Comparison of ENCODE assay signal across 8 cellular contexts in the genomic region with DNA sequence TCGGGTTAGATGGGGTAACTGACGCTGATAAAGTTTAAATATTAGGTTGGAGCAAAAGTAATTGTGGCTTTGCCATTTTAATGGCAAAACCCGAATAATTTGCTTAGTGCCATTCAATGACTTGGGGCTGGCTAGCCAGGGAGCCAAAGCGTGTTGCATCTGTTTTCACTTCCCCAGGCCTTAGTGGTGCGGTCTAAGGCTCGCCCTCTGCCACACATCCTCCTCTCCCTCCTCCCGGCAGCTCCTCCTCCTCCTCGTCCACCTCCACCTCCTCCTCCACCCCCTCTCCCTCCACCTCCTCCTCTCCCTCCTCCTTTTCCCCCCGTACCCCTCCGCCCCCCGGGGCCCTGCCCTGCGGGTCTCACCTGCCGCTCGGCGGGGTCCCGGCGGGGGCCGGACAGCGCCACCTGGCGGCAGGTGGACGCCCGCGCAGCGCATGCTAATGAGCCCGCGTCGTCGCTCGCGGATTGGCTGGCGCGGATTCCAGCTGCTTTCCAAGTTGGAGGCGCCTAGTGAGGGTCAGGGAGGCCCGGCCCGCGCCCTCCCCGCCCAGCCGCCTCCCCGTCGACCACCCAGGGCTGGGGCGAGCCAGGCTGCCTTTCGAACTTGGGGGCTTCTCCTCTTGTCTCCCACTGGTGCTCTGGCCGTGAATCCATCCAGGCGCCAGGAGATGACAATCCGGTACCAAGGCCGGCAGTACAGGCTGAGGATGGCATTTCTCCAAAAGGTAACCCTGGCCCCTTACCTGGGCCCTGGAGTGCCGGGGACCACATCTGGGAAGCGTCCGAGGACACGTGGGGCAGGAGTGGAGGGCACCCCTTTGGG. TPM values are rescaled to one million over a fixed set of nuclear protein-coding genes. Genes with fewer than 3 reads are reported as not detected.
DNase-seq lines count a peak whose midpoint lies in the region; ATAC-seq and TF ChIP-seq lines count a peak whose summit lies in the region.

No MANE protein-coding gene starts in this region.

- H3K36me3 ChIP-seq in BE2C (no peaks in the 10 kb centered on the region), duodenal mucosa (ENCODE audit: control insufficient read depth in 1 of 2, insufficient read depth in 2 of 2, low read length in 2 of 2) (no peaks in the 10 kb centered on the region), lower lobe of right lung (no peaks in the 10 kb centered on the region)

- H3K9ac ChIP-seq in duodenal mucosa (ENCODE audit: low read depth in 1 of 2, low read length in 2 of 2), result peak overlapping the region; percentile 61 to 71

- H3K27me3 ChIP-seq in BE2C (no peaks in the 10 kb centered on the region), duodenal mucosa (ENCODE audit: control insufficient read depth in 1 of 2, insufficient read depth in 2 of 2, low read length in 2 of 2) (no peaks in the 10 kb centered on the region), lower lobe of right lung (ENCODE audit: low read depth) (no peaks in the 10 kb centered on the region)

- TF ChIP-seq CTCF in BE2C (IDR thresholded peaks at IDR 0.05; ENCODE audit: low read depth, low read length) (peak; percentile 76), lower lobe of right lung (IDR thresholded peaks at IDR 0.05) (peak; percentile 79)

- intact Hi-C loops in lower lobe of right lung (cut with DNase I), result no loop called here

- H3K4me1 ChIP-seq in BE2C, result peaks cover 3% of the 10 kb centered on the region
- peaks cover 16% of the 10 kb centered on the region in 2 donors for H3K4me1 ChIP-seq in duodenal mucosa (ENCODE audit: control insufficient read depth in 1 of 2, insufficient read depth in 2 of 2, low read length in 2 of 2)
- H3K4me1 ChIP-seq in lower lobe of right lung, result peaks cover 12% of the 10 kb centered on the region

- ATAC-seq in HG03442 (IDR thresholded peaks at IDR 0.05; ENCODE audit: unreplicated experiment) (peak; percentile 49), lower lobe of right lung (peak; percentile 97)

- DNase-seq in BE2C, result peak; percentile 90
- DNase-seq in GM19240 (ENCODE audit: insufficient read length, low spot score), result peak; percentile 63
- peak; percentile 26 for DNase-seq in NCI-H526 treated with DMSO at 0.1 percent for 48 hours (lab: John Stamatoyannopoulos, UW)
- peak; percentile 65 to 67 for DNase-seq in activated CD4-positive, alpha-beta T cell treated with anti-CD3 and anti-CD28 coated beads, Interleukin-2, amount 50 U/mL, for 24 hours (ENCODE audit: low read depth in 1 of 2, low spot score in 1 of 2)
- DNase-seq in lower lobe of right lung, result peak; percentile 93
- peak; percentile 55 to 73 (median 66) for DNase-seq in stimulated activated CD4-positive, alpha-beta T cell treated with anti-CD3 and anti-CD28 coated beads, TNF-alpha, amount 100 ng/mL, for 24 hours (ENCODE audit: low read depth in 3 of 3)

- H3K9me3 ChIP-seq in BE2C (no peaks in the 10 kb centered on the region), duodenal mucosa (ENCODE audit: control insufficient read depth in 1 of 2, low read length in 2 of 2) (no peaks in the 10 kb centered on the region), lower lobe of right lung (no peaks in the 10 kb centered on the region)

- peak overlapping the region; percentile 69 for H3K4me3 ChIP-seq in BE2C (ENCODE audit: low read depth, low read length)
- H3K4me3 ChIP-seq in duodenal mucosa (ENCODE audit: low read depth in 1 of 2, low read length in 2 of 2), result peak overlapping the region; percentile 73 to 74
- H3K4me3 ChIP-seq in lower lobe of right lung, result peak overlapping the region; percentile 50

- H3K27ac ChIP-seq in duodenal mucosa (ENCODE audit: low read depth, low read length), result peak overlapping the region; percentile 3
- H3K27ac ChIP-seq in lower lobe of right lung, result peak overlapping the region; percentile 73

RNA-seq across cellular contexts. Expression of gene RGS9, which starts 36.6 kb away (rescaled TPM):
- 16.9 TPM for polyA plus RNA-seq in BE2C (2012; ENCODE audit: insufficient read depth, insufficient read length, low read depth)
- 7.9 TPM for total RNA-seq in lower lobe of right lung

RNA-seq across cellular contexts. Expression of gene GNA13, which starts 44.0 kb away (rescaled TPM):
- 53.2 TPM for polyA plus RNA-seq in BE2C (2012; ENCODE audit: insufficient read depth, insufficient read length, low read depth)
- 51.6 TPM for total RNA-seq in lower lobe of right lung

Comparison
In these comparisons a context has a peak if more than half of its experiments do, and no peak if none do; other contexts are left out.
1. Peak in every context shown above with its lines: DNase-seq, ATAC-seq, H3K4me3 ChIP-seq and H3K27ac ChIP-seq.
2. DNase-seq: peak in every context shown above with its lines; median percentile 93 in lower lobe of right lung; 90 in BE2C; 66 in activated CD4-positive, alpha-beta T cell treated with anti-CD3 and anti-CD28 coated beads, Interleukin-2, amount 50 U/mL, for 24 hours; 66 in stimulated activated CD4-positive, alpha-beta T cell treated with anti-CD3 and anti-CD28 coated beads, TNF-alpha, amount 100 ng/mL, for 24 hours; 63 in GM19240; 26 in NCI-H526 treated with DMSO at 0.1 percent for 48 hours.